ENCODE assay signal across 28 cellular contexts in the genomic region with DNA sequence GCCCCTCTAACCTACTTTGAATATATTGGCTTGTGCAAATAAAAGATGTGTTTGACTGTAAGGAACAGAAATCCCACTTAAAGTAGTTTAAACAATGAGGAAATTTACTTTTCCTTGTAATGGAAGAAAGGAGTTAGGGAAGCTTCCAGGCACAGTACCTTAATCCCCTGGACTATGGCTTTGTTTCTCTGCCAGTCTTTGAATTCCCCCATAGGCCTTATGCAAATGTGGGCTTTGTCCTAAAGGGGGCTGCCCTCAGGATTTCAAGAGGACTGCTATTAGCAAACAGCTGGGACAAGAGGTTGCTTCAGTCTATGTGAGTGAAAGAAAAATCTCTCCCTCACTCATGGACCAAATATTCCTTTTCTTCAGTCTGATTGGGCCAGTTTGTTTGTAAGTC.
"Had no signal": no experiment of that assay in that cellular context is flagged by ENCODE, and none has a peak within 500 bp of the region (broad histone marks: within the 10 kb centered on the region; RNA-seq: fewer than 3 reads in every experiment).

No MANE protein-coding gene starts in this region.

- H3K4me3 Mint-ChIP-seq: activated naive CD4-positive, alpha-beta T cell treated with anti-CD3 and anti-CD28 coated beads, Interleukin-2, amount 50 U/mL, for 24 hours; natural killer cell; type B pancreatic cell had no signal

- H3K27ac Mint-ChIP-seq: activated naive CD4-positive, alpha-beta T cell treated with anti-CD3 and anti-CD28 coated beads, Interleukin-2, amount 50 U/mL, for 24 hours; natural killer cell; type B pancreatic cell had no signal

- H3K9me3 ChIP-seq: esophagus squamous epithelium, gastrocnemius medialis, left ventricle myocardium inferior, neutrophil, ovary, psoas muscle, right atrium auricular region, spleen, thoracic aorta had no signal

- H3K27ac ChIP-seq: brain microvascular endothelial cell, esophagus squamous epithelium, gastrocnemius medialis, left ventricle myocardium inferior, neutrophil, ovary, psoas muscle, right atrium auricular region, spleen, thoracic aorta, WERI-Rb-1 had no signal

- H3K36me3 ChIP-seq: brain microvascular endothelial cell, esophagus squamous epithelium, gastrocnemius medialis, left ventricle myocardium inferior, neutrophil, ovary, right atrium auricular region, spleen, thoracic aorta, WERI-Rb-1 had no signal

- ATAC-seq: gastrocnemius medialis, natural killer cell, psoas muscle had no signal

- H3K9me3 Mint-ChIP-seq: activated naive CD4-positive, alpha-beta T cell treated with anti-CD3 and anti-CD28 coated beads, Interleukin-2, amount 50 U/mL, for 24 hours; type B pancreatic cell had no signal

- DNase-seq: activated CD4-positive, alpha-beta T cell treated with anti-CD3 and anti-CD28 coated beads for 1 hour; activated CD4-positive, alpha-beta T cell treated with anti-CD3 and anti-CD28 coated beads, Interleukin-2, amount 50 U/mL, for 1 hour; activated gamma-delta T cell treated with Interleukin-2 at 50 U/mL for 16 hours; activated T-cell treated with anti-CD3 and anti-CD28 coated beads, Interleukin-2, amount 50 U/mL, for 1 hour; aorta; brain microvascular endothelial cell; central memory CD4-positive, alpha-beta T cell; dermis blood vessel endothelial cell; effector memory CD4-positive, alpha-beta T cell; esophagus squamous epithelium; gastrocnemius medialis; hippocampal formation; kidney glomerular epithelial cell; left ventricle myocardium inferior; midbrain; natural killer cell; ovary; psoas muscle; spleen; stimulated activated CD4-positive, alpha-beta T cell treated with anti-CD3 and anti-CD28 coated beads, Interleukin-4, amount 100 ng/mL, for 24 hours; stimulated activated naive CD4-positive, alpha-beta T cell treated with Interleukin-2 at 50 U/mL for 16 hours; T-helper 1 cell; WERI-Rb-1 had no signal

- H3K4me3 ChIP-seq: esophagus squamous epithelium, gastrocnemius medialis, left ventricle myocardium inferior, ovary, psoas muscle, right atrium auricular region, spleen, thoracic aorta had no signal

- H3K36me3 Mint-ChIP-seq: natural killer cell, type B pancreatic cell had no signal

- H3K4me1 Mint-ChIP-seq: activated naive CD4-positive, alpha-beta T cell treated with anti-CD3 and anti-CD28 coated beads, Interleukin-2, amount 50 U/mL, for 24 hours; natural killer cell had no signal

- H3K4me1 ChIP-seq: esophagus squamous epithelium, gastrocnemius medialis, left ventricle myocardium inferior, psoas muscle, right atrium auricular region, spleen had no signal

- H3K27me3 ChIP-seq: brain microvascular endothelial cell, gastrocnemius medialis, neutrophil, ovary, right atrium auricular region had no signal
